1 cellular context compared by ENCODE assay signal in genomic region chr12:103785243-103786031, GRCh38.
TF ChIP-seq lines count a peak whose summit lies in the region.

No MANE protein-coding gene starts in this region.

TF ChIP-seq in liver, 16 proteins besides CTCF, POLR2A, EP300 and RAD21 (continued from another document):
- TF ChIP-seq TAF1 (conservative IDR thresholded peaks at IDR 0.05) (no peak), ATF3 (IDR thresholded peaks at IDR 0.05) (no peak), RXRA (IDR thresholded peaks at IDR 0.05) (peak; percentile 30 to 66), NR2F2 (IDR thresholded peaks at IDR 0.05) (peak; percentile 31), JUND (IDR thresholded peaks at IDR 0.05) (peak; percentile 14 to 66), SP1 (IDR thresholded peaks at IDR 0.05) (no peak), EGR1 (IDR thresholded peaks at IDR 0.05; ENCODE audit: low read depth in 2 of 2) (no peak), MAX (IDR thresholded peaks at IDR 0.05) (no peak), HNF4A (conservative IDR thresholded peaks at IDR 0.05) (no peak), HNF4G (IDR thresholded peaks at IDR 0.05) (no peak), ZBTB33 (IDR thresholded peaks at IDR 0.05) (no peak), REST (IDR thresholded peaks at IDR 0.05) (no peak)
